8 cellular contexts compared by ENCODE assay signal in the genomic region with DNA sequence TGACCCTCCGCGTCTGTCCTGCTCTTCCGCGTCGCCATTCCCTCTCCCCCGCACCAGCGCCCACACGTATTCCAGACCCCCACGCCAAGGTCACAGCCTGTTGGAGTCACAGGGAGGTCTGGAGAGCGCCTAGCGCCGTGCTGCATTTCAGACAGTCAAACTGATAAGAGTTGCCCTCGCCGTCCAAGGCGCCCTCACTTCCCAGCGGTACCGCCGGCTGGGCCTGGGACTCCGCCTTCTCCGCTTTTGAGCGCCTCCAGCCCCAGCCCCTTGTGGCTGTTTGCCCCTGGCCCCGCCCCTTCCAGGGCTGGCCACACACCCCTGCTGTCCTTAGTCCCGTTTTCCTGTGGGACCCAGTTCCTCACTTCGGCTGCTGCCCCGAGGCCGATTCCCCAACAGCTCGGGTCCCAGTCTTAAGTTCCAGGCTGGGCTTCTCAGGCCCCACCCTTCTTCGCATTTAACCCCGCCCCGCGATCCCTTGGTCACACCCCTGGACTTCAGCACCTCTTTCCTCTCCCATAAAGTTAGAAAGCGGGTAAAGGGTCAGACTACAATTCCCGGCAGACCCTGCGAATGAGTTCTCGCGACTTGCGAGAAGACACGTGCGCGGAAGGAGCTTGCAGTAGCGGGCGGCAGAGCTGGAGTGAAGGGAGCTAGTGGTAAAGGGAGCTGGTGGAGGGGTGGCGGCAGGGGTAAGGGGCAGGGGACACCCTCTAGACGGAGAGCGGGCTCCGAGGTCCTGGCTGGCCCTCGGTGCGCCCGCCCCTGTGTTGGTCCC. TPM values are rescaled to one million over a fixed set of nuclear protein-coding genes. Genes with fewer than 3 reads are reported as not detected.
DNase-seq lines count a peak whose midpoint lies in the region; ATAC-seq and TF ChIP-seq lines count a peak whose summit lies in the region.

GMPPA (plus strand) TSS at position 612 of the 778 bp plus-strand sequence. CDS start 1,085 bp downstream, outside the sequence.

- CTCF ChIA-PET in BJ (lab: Yijun Ruan, JAX), result interaction anchor here (0.6 to 42.0 kb wide), 14 partner anchors 10 to 203 kb away, joined by 3 to 872 read pairs (median 6); partner anchors contain the start of genes ASIC4, CHPF and TMEM198

- peak within 1 kb of the TSS; percentile 92 to 96 for H3K9ac ChIP-seq in colonic mucosa (ENCODE audit: low read depth in 2 of 2, low read length in 2 of 2)

- H3K27me3 Mint-ChIP-seq in activated CD4-positive, alpha-beta T cell treated with anti-CD3 and anti-CD28 coated beads, Interleukin-2, amount 10 ng/mL, durations not matched to agents 24 days and 14 days, result peaks cover 39% of the 10 kb centered on the region

- ATAC-seq in GM19324 (IDR thresholded peaks at IDR 0.05; ENCODE audit: low FRiP score, unreplicated experiment) (peak; percentile 94), HG03469 (IDR thresholded peaks at IDR 0.05; ENCODE audit: unreplicated experiment) (peak; percentile 94)

- intact Hi-C loops in activated CD4-positive, alpha-beta T cell treated with anti-CD3 and anti-CD28 coated beads, Interleukin-2, amount 10 ng/mL, durations not matched to agents 24 days and 14 days (cut with micrococcal nuclease), result loop anchor here (1.0 to 10.0 kb wide), 8 partner anchors 32 to 601 kb away; partner anchors contain the start of genes CHPF, DNAJB2, FEV and STK11IP
- intact Hi-C loops in colonic mucosa (cut with DNase I), result loop anchor here (5.0 kb wide), 1 partner anchor 34 kb away; no protein-coding TSS in a partner anchor

- no peaks in the 10 kb centered on the region for H3K4me1 ChIP-seq in colonic mucosa

- H3K36me3 Mint-ChIP-seq in activated CD4-positive, alpha-beta T cell treated with anti-CD3 and anti-CD28 coated beads, Interleukin-2, amount 10 ng/mL, durations not matched to agents 24 days and 14 days (ENCODE audit: low read depth), result peaks cover 3% of the 10 kb centered on the region

- 0 out of 2 replicates have a peak, but pooled peaks have one; percentile 4 for TF ChIP-seq CTCF in BJ (IDR thresholded peaks at IDR 0.05; ENCODE audit: insufficient read depth, low read depth, low read length)
- TF ChIP-seq CTCF in colonic mucosa (IDR thresholded peaks at IDR 0.05), result no peak

- POLR2A ChIA-PET in BJ (lab: Charles Lee), result interaction anchor here (0.6 to 1.1 kb wide), 5 partner anchors 11 to 90 kb away, joined by 3 to 5 read pairs (median 4); no protein-coding TSS in a partner anchor

- no peaks in the 10 kb centered on the region for H3K9me3 Mint-ChIP-seq in activated CD4-positive, alpha-beta T cell treated with anti-CD3 and anti-CD28 coated beads, Interleukin-2, amount 10 ng/mL, durations not matched to agents 24 days and 14 days

- peaks cover 4% of the 10 kb centered on the region for H3K36me3 ChIP-seq in BJ (ENCODE audit: control insufficient read depth, insufficient read depth, low read length)
- no peaks in the 10 kb centered on the region for H3K36me3 ChIP-seq in colonic mucosa

- H3K27ac ChIP-seq in colonic mucosa, result peak within 1 kb of the TSS; percentile 98

- peaks cover 26% of the 10 kb centered on the region for H3K4me1 Mint-ChIP-seq in activated CD4-positive, alpha-beta T cell treated with anti-CD3 and anti-CD28 coated beads, Interleukin-2, amount 10 ng/mL, durations not matched to agents 24 days and 14 days

- H3K27ac Mint-ChIP-seq in activated CD4-positive, alpha-beta T cell treated with anti-CD3 and anti-CD28 coated beads, Interleukin-2, amount 10 ng/mL, durations not matched to agents 24 days and 14 days, result peak within 1 kb of the TSS; percentile 83

- H3K4me3 ChIP-seq in BJ (ENCODE audit: low read depth, low read length) (peak within 1 kb of the TSS; percentile 90), colonic mucosa (peak within 1 kb of the TSS; percentile 60)

- no peaks in the 10 kb centered on the region for H3K9me3 ChIP-seq in colonic mucosa

- H3K27me3 ChIP-seq in BJ (ENCODE audit: control insufficient read depth, insufficient read depth, low read length), result no peaks in the 10 kb centered on the region
- H3K27me3 ChIP-seq in colonic mucosa, result peaks cover 24% of the 10 kb centered on the region

- DNase-seq in BJ (ENCODE audit: low read depth) (peak; percentile 99), NCI-H526 treated with DMSO at 0.1 percent for 48 hours (lab: John Stamatoyannopoulos, UW) (peak; percentile 92), colonic mucosa (peak; percentile 99), kidney tubule cell (ENCODE audit: low spot score) (peak; percentile 98)
- DNase-seq in activated CD4-positive, alpha-beta T cell treated with anti-CD3 and anti-CD28 coated beads, Interleukin-2, amount 10 ng/mL, durations not matched to agents 24 days and 14 days, result peak; percentile 99
- DNase-seq in stimulated activated CD4-positive, alpha-beta T cell treated with anti-CD3 and anti-CD28 coated beads, Interleukin-1b, Interleukin-23, amount 100 ng/mL, for 24 hours (ENCODE audit: low read depth in 4 of 4, low spot score in 1 of 4), result peak; percentile 82 to 90 (median 88)

- H3K4me3 Mint-ChIP-seq in activated CD4-positive, alpha-beta T cell treated with anti-CD3 and anti-CD28 coated beads, Interleukin-2, amount 10 ng/mL, durations not matched to agents 24 days and 14 days, result peak within 1 kb of the TSS; percentile 97

RNA-seq across cellular contexts. Expression of gene GMPPA, which starts in this region (rescaled TPM):
- polyA plus RNA-seq in BJ (2011; rRNA removed), result 123 and 171 TPM in 2 replicates
- polyA minus RNA-seq in BJ (2011; rRNA and poly(A)+ RNA removed), result 83.3 and 128 TPM in 2 replicates
- total RNA-seq in activated CD4-positive, alpha-beta T cell treated with anti-CD3 and anti-CD28 coated beads, Interleukin-2, amount 10 ng/mL, durations not matched to agents 24 days and 14 days, result 45.5 and 46.0 TPM in 2 replicates
- 10 to 100 TPM; 49.7 to 86.1 TPM for total RNA-seq in colonic mucosa

Comparison
In these comparisons a context has a peak if more than half of its experiments do, and no peak if none do; other contexts are left out.
1. Peak in every context shown above with its lines: DNase-seq, ATAC-seq, H3K4me3 ChIP-seq and H3K27ac ChIP-seq.